9 cellular contexts compared by ENCODE assay signal in genomic region chr1:27348861-27349783, GRCh38. TPM values are rescaled to one million over a fixed set of nuclear protein-coding genes. Genes with fewer than 3 reads are reported as not detected.
DNase-seq lines count a peak whose midpoint lies in the region; ATAC-seq and TF ChIP-seq lines count a peak whose summit lies in the region.
"Had no signal": no experiment of that assay in that cellular context is flagged by ENCODE, and none has a peak within 500 bp of the region (broad histone marks: within the 10 kb centered on the region; RNA-seq: fewer than 3 reads in every experiment).

No MANE protein-coding gene starts in this region.

- peak; percentile 11 for TF ChIP-seq CTCF in foreskin keratinocyte (conservative IDR thresholded peaks at IDR 0.05)
- no peak for TF ChIP-seq CTCF in osteoblast (IDR thresholded peaks at IDR 0.05; ENCODE audit: extremely low read depth, low read depth, low read length)

- no peak overlapping the region for H3K27ac Mint-ChIP-seq in activated CD8-positive, alpha-beta memory T cell treated with anti-CD3 and anti-CD28 coated beads, Interleukin-2, amount 10 ng/mL, durations not matched to agents 7 days and 5 days

- no peaks in the 10 kb centered on the region for H3K36me3 ChIP-seq in osteoblast (ENCODE audit: insufficient read depth, low read length)

- H3K27ac ChIP-seq in foreskin keratinocyte (no peak overlapping the region), osteoblast (ENCODE audit: low read depth, low read length) (no peak overlapping the region)

- peaks cover 7% of the 10 kb centered on the region for H3K36me3 Mint-ChIP-seq in activated CD8-positive, alpha-beta memory T cell treated with anti-CD3 and anti-CD28 coated beads, Interleukin-2, amount 10 ng/mL, durations not matched to agents 7 days and 5 days

- CTCF ChIA-PET in activated CD8-positive, alpha-beta memory T cell treated with anti-CD3 and anti-CD28 coated beads, Interleukin-2, amount 10 ng/mL, durations not matched to agents 7 days and 5 days (lab: Charles Lee) = interaction anchor here (0.7 to 2.3 kb wide), 4 partner anchors 8 to 638 kb away, joined by 3 to 11 read pairs (median 7); no protein-coding TSS in a partner anchor

- H2AFZ ChIP-seq in osteoblast (ENCODE audit: low read length) = peak overlapping the region; percentile 22

- H3K27me3 ChIP-seq in foreskin keratinocyte (no peaks in the 10 kb centered on the region), osteoblast (ENCODE audit: insufficient read depth, low read length) (no peaks in the 10 kb centered on the region)

- H3K4me3 ChIP-seq in osteoblast (ENCODE audit: insufficient read depth, low read length) = peak overlapping the region; percentile 65

- H3K79me2 ChIP-seq in osteoblast (ENCODE audit: insufficient read depth, low read length) = no peaks in the 10 kb centered on the region

- H3K4me3 Mint-ChIP-seq in activated CD8-positive, alpha-beta memory T cell treated with anti-CD3 and anti-CD28 coated beads, Interleukin-2, amount 10 ng/mL, durations not matched to agents 7 days and 5 days = peak overlapping the region; percentile 46

- peaks cover 9% of the 10 kb centered on the region for H3K4me1 Mint-ChIP-seq in activated CD8-positive, alpha-beta memory T cell treated with anti-CD3 and anti-CD28 coated beads, Interleukin-2, amount 10 ng/mL, durations not matched to agents 7 days and 5 days

- no peaks in the 10 kb centered on the region for H3K27me3 Mint-ChIP-seq in activated CD8-positive, alpha-beta memory T cell treated with anti-CD3 and anti-CD28 coated beads, Interleukin-2, amount 10 ng/mL, durations not matched to agents 7 days and 5 days

- H3K4me2 ChIP-seq in osteoblast (ENCODE audit: insufficient read depth, low read length) = peak overlapping the region; percentile 67

- H3K9me3 ChIP-seq in osteoblast (ENCODE audit: low read depth, low read length) = no peaks in the 10 kb centered on the region

- H3K9me3 Mint-ChIP-seq in activated CD8-positive, alpha-beta memory T cell treated with anti-CD3 and anti-CD28 coated beads, Interleukin-2, amount 10 ng/mL, durations not matched to agents 7 days and 5 days (ENCODE audit: low read depth) = no peaks in the 10 kb centered on the region

- H3K4me1 ChIP-seq in foreskin keratinocyte (peaks cover 5% of the 10 kb centered on the region), osteoblast (ENCODE audit: insufficient read depth, low read length) (peaks cover 2% of the 10 kb centered on the region)

- ATAC-seq in activated CD8-positive, alpha-beta memory T cell treated with anti-CD3 and anti-CD28 coated beads, Interleukin-2, amount 10 ng/mL, durations not matched to agents 7 days and 5 days = peak; percentile 73
- ATAC-seq in foreskin keratinocyte (peak; percentile 71), GM21381 (IDR thresholded peaks at IDR 0.05; ENCODE audit: unreplicated experiment) (no peak)

- H4K20me1 ChIP-seq in osteoblast (ENCODE audit: insufficient read depth, low read length) = no peaks in the 10 kb centered on the region

- DNase-seq in DMS53 (lab: John Stamatoyannopoulos, UW) (peak; percentile 95), NCI-H1105 treated with DMSO at 0.1 percent for 48 hours (lab: John Stamatoyannopoulos, UW) (peak; percentile 84), foreskin keratinocyte (peak in 1 of 2 donors; percentile 74), osteoblast (ENCODE audit: insufficient read length, low spot score, missing footprints) (peak; percentile 93), hippocampal formation (lab: John Stamatoyannopoulos, UW) (no peak), SW 1271 (lab: John Stamatoyannopoulos, UW) (no peak)
- no peak for DNase-seq in activated CD8-positive, alpha-beta memory T cell treated with anti-CD3 and anti-CD28 coated beads, Interleukin-2, amount 10 ng/mL, durations not matched to agents 7 days and 5 days

RNA-seq across cellular contexts. Expression of gene SYTL1, which starts 7.3 kb away (rescaled TPM):
- total RNA-seq in activated CD8-positive, alpha-beta memory T cell treated with anti-CD3 and anti-CD28 coated beads, Interleukin-2, amount 10 ng/mL, durations not matched to agents 7 days and 5 days = 10 to 100 TPM; 60.7 to 85.3 TPM
- total RNA-seq in foreskin keratinocyte (42.3 and 49.3 TPM in 2 replicates), osteoblast (under 0.01 TPM in 1 of 2 replicates, not detected in the other)
- polyA plus RNA-seq in foreskin keratinocyte = 49.6 and 62.4 TPM in 2 replicates

RNA-seq across cellular contexts. Expression of gene MAP3K6, which starts 17.6 kb away (rescaled TPM):
- 10 to 100 TPM in 1 of 2 experiments, 1 to 10 TPM in 1; 7.4 to 10.6 TPM for total RNA-seq in activated CD8-positive, alpha-beta memory T cell treated with anti-CD3 and anti-CD28 coated beads, Interleukin-2, amount 10 ng/mL, durations not matched to agents 7 days and 5 days
- total RNA-seq in foreskin keratinocyte (43.3 and 44.7 TPM in 2 replicates), osteoblast (25.7 and 29.8 TPM in 2 replicates)
- polyA plus RNA-seq in foreskin keratinocyte = 41.0 and 44.0 TPM in 2 replicates

RNA-seq across cellular contexts. Expression of gene FCN3, which starts 25.5 kb away (rescaled TPM):
- not detected for total RNA-seq in activated CD8-positive, alpha-beta memory T cell treated with anti-CD3 and anti-CD28 coated beads, Interleukin-2, amount 10 ng/mL, durations not matched to agents 7 days and 5 days
- total RNA-seq in foreskin keratinocyte (not detected in 2 replicates), osteoblast (not detected in 2 replicates)
- polyA plus RNA-seq in foreskin keratinocyte = 0.11 and 0.12 TPM in 2 replicates
- total RNA-seq: NCI-H460 had no signal

RNA-seq across cellular contexts. Expression of gene TMEM222, which starts 27.2 kb away (rescaled TPM):
- total RNA-seq in activated CD8-positive, alpha-beta memory T cell treated with anti-CD3 and anti-CD28 coated beads, Interleukin-2, amount 10 ng/mL, durations not matched to agents 7 days and 5 days = 10 to 100 TPM; 31.0 to 44.2 TPM
- 31.5 and 34.6 TPM in 2 replicates for total RNA-seq in foreskin keratinocyte
- polyA plus RNA-seq in foreskin keratinocyte = 44.0 and 50.2 TPM in 2 replicates
- total RNA-seq in osteoblast = 23.9 and 30.4 TPM in 2 replicates

RNA-seq across cellular contexts. Expression of gene CD164L2, which starts 34.0 kb away (rescaled TPM):
- total RNA-seq in activated CD8-positive, alpha-beta memory T cell treated with anti-CD3 and anti-CD28 coated beads, Interleukin-2, amount 10 ng/mL, durations not matched to agents 7 days and 5 days = not detected
- total RNA-seq in foreskin keratinocyte (1.7 and 2.7 TPM in 2 replicates), osteoblast (not detected in 2 replicates)
- polyA plus RNA-seq in foreskin keratinocyte = 3.2 and 4.5 TPM in 2 replicates
- total RNA-seq: NCI-H460 had no signal

Comparison
In these comparisons a context has a peak if more than half of its experiments do, and no peak if none do; other contexts are left out.
1. DNase-seq: peak in DMS53 (single experiment), NCI-H1105 treated with DMSO at 0.1 percent for 48 hours (single experiment) and osteoblast (single experiment); none in activated CD8-positive, alpha-beta memory T cell treated with anti-CD3 and anti-CD28 coated beads, Interleukin-2, amount 10 ng/mL, durations not matched to agents 7 days and 5 days (single experiment), hippocampal formation (0 of 2) and SW 1271 (0 of 2).
2. RNA of gene SYTL1, which starts 7.3 kb away (total RNA-seq): 60.7 to 85.3 TPM in activated CD8-positive, alpha-beta memory T cell treated with anti-CD3 and anti-CD28 coated beads, Interleukin-2, amount 10 ng/mL, durations not matched to agents 7 days and 5 days and 42.3 to 49.3 TPM in foreskin keratinocyte; under 0.01 TPM in osteoblast; every median in the first group is over 10 times any median in the second.